31 cellular contexts compared by ENCODE assay signal in the genomic region with DNA sequence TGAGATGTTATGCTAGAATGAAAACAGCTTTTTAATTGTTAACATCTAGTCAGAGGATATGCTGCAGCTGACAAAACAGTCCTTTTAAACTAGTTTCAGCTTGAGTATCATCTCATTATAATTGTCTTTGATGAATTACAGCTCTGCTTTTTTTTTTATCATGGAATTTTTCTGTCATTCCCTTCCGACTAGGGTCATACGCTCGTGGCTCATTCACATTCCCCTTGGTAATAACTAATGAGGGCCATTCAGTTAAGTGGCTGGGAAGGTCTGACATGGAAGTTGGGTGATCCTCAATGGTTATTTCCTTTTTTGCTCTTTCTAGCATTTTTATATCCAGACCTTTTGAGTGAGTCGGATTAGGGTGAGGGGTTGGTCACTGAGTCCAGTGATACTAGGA.
"Had no signal": no experiment of that assay in that cellular context is flagged by ENCODE, and none has a peak within 500 bp of the region (broad histone marks: within the 10 kb centered on the region; RNA-seq: fewer than 3 reads in every experiment).

No MANE protein-coding gene starts in this region.

- H3K36me3 Mint-ChIP-seq: activated CD8-positive, alpha-beta memory T cell treated with anti-CD3 and anti-CD28 coated beads, Interleukin-2, amount 10 ng/mL, durations not matched to agents 7 days and 5 days had no signal

- H3K27me3 Mint-ChIP-seq: activated CD4-positive, alpha-beta memory T cell treated with anti-CD3 and anti-CD28 coated beads for 36 hours; activated CD4-positive, alpha-beta T cell treated with anti-CD3 and anti-CD28 coated beads for 36 hours; activated CD4-positive, alpha-beta T cell treated with anti-CD3 and anti-CD28 coated beads, Interleukin-2, amount 10 ng/mL, durations not matched to agents 24 days and 14 days; activated CD8-positive, alpha-beta memory T cell treated with anti-CD3 and anti-CD28 coated beads, Interleukin-2, amount 10 ng/mL, durations not matched to agents 7 days and 5 days; activated naive CD8-positive, alpha-beta T cell; central memory CD8-positive, alpha-beta T cell; dendritic cell treated with granulocyte-macrophage colony-stimulating factor and Interleukin-4, amounts not matched to agents 40 ng/mL and 50 ng/mL, for 4 days had no signal

- H3K27ac ChIP-seq: brain microvascular endothelial cell, coronary artery, dorsolateral prefrontal cortex, gastrocnemius medialis had no signal

- H3K4me3 ChIP-seq: coronary artery, dorsolateral prefrontal cortex, gastrocnemius medialis had no signal

- H3K27ac Mint-ChIP-seq: activated CD4-positive, alpha-beta memory T cell treated with anti-CD3 and anti-CD28 coated beads for 36 hours; activated CD4-positive, alpha-beta T cell treated with anti-CD3 and anti-CD28 coated beads for 36 hours; activated CD4-positive, alpha-beta T cell treated with anti-CD3 and anti-CD28 coated beads, Interleukin-2, amount 10 ng/mL, durations not matched to agents 24 days and 14 days; activated CD8-positive, alpha-beta memory T cell treated with anti-CD3 and anti-CD28 coated beads, Interleukin-2, amount 10 ng/mL, durations not matched to agents 7 days and 5 days; activated CD8-positive, alpha-beta T cell treated with anti-CD3 and anti-CD28 coated beads, Interleukin-2, amount 10 ng/mL, durations not matched to agents 7 days and 5 days; activated naive CD4-positive, alpha-beta T cell treated with anti-CD3 and anti-CD28 coated beads for 36 hours; activated naive CD8-positive, alpha-beta T cell; activated T-helper 1 cell treated with anti-CD3 and anti-CD28 coated beads, Interleukin-12 subunit alpha, Interleukin-12 subunit beta, Interleukin-2, Interleukin-4 antibody, amounts not matched to agents 30 ng/mL and 10 ng/mL and 1 ng/mL, durations not matched to agents 14 hours and 24 hours and 36 hours; activated T-helper 2 cell treated with anti-CD3 and anti-CD28 coated beads, Interferon-gamma antibody, Interleukin-2, Interleukin-4, amounts not matched to agents 10 μg/mL and 5 μg/mL and 100 μg/mL, durations not matched to agents 14 hours and 24 hours and 36 hours; dendritic cell treated with granulocyte-macrophage colony-stimulating factor and Interleukin-4, amounts not matched to agents 40 ng/mL and 50 ng/mL, for 4 days; endodermal cell; T-helper 17 cell; T-helper 2 cell treated with Interferon-gamma antibody and Interleukin-4, amounts not matched to agents 5 μg/mL and 100 μg/mL, for 36 hours had no signal

- DNase-seq: activated CD4-positive, alpha-beta memory T cell treated with anti-CD3 and anti-CD28 coated beads for 36 hours; activated CD4-positive, alpha-beta T cell treated with anti-CD3 and anti-CD28 coated beads for 36 hours; activated CD4-positive, alpha-beta T cell treated with anti-CD3 and anti-CD28 coated beads, Interleukin-2, amount 10 ng/mL, durations not matched to agents 24 days and 14 days; activated CD4-positive, CD25-positive, alpha-beta regulatory T cell; activated CD4-positive, CD25-positive, alpha-beta regulatory T cell treated with anti-CD3 and anti-CD28 coated beads, Interleukin-2, amount 50 U/mL, for 72 hours; activated CD8-positive, alpha-beta memory T cell treated with anti-CD3 and anti-CD28 coated beads, Interleukin-2, amount 10 ng/mL, durations not matched to agents 7 days and 5 days; activated CD8-positive, alpha-beta memory T cell treated with anti-CD3 and anti-CD28 coated beads, Interleukin-2, amount 50 U/mL, for 4 hours; activated CD8-positive, alpha-beta T cell treated with anti-CD3 and anti-CD28 coated beads, Interleukin-2, amount 10 ng/mL, durations not matched to agents 7 days and 5 days; activated effector memory CD4-positive, alpha-beta T cell treated with anti-CD3 and anti-CD28 coated beads, Interleukin-2, amount 50 U/mL, for 16 hours; activated naive CD4-positive, alpha-beta T cell treated with anti-CD3 and anti-CD28 coated beads for 36 hours; activated T-cell treated with anti-CD3 and anti-CD28 coated beads, Interleukin-2, amount 50 U/mL, for 1 hour; activated T-cell treated with anti-CD3 and anti-CD28 coated beads, Interleukin-2, amount 50 U/mL, for 48 hours; amniotic stem cell; anterior cingulate cortex; brain microvascular endothelial cell; dorsolateral prefrontal cortex; effector memory CD4-positive, alpha-beta T cell; endodermal cell; foreskin fibroblast; gastrocnemius medialis; glutamatergic neuron; T-helper 1 cell; T-helper 17 cell had no signal

- H3K4me3 Mint-ChIP-seq: activated CD4-positive, alpha-beta memory T cell treated with anti-CD3 and anti-CD28 coated beads for 36 hours; activated CD4-positive, alpha-beta T cell treated with anti-CD3 and anti-CD28 coated beads for 36 hours; activated CD4-positive, alpha-beta T cell treated with anti-CD3 and anti-CD28 coated beads, Interleukin-2, amount 10 ng/mL, durations not matched to agents 24 days and 14 days; activated CD8-positive, alpha-beta memory T cell treated with anti-CD3 and anti-CD28 coated beads, Interleukin-2, amount 10 ng/mL, durations not matched to agents 7 days and 5 days; activated CD8-positive, alpha-beta T cell treated with anti-CD3 and anti-CD28 coated beads, Interleukin-2, amount 10 ng/mL, durations not matched to agents 7 days and 5 days; activated naive CD4-positive, alpha-beta T cell treated with anti-CD3 and anti-CD28 coated beads for 36 hours; activated naive CD8-positive, alpha-beta T cell; activated T-helper 1 cell treated with anti-CD3 and anti-CD28 coated beads, Interleukin-12 subunit alpha, Interleukin-12 subunit beta, Interleukin-2, Interleukin-4 antibody, amounts not matched to agents 30 ng/mL and 10 ng/mL and 1 ng/mL, durations not matched to agents 14 hours and 24 hours and 36 hours; central memory CD8-positive, alpha-beta T cell; dendritic cell treated with granulocyte-macrophage colony-stimulating factor and Interleukin-4, amounts not matched to agents 40 ng/mL and 50 ng/mL, for 4 days; endodermal cell; T-helper 17 cell; T-helper 2 cell treated with Interferon-gamma antibody and Interleukin-4, amounts not matched to agents 5 μg/mL and 100 μg/mL, for 36 hours had no signal

- ATAC-seq: activated CD4-positive, alpha-beta T cell treated with anti-CD3 and anti-CD28 coated beads for 36 hours; activated CD8-positive, alpha-beta memory T cell treated with anti-CD3 and anti-CD28 coated beads, Interleukin-2, amount 10 ng/mL, durations not matched to agents 7 days and 5 days; activated CD8-positive, alpha-beta T cell treated with anti-CD3 and anti-CD28 coated beads, Interleukin-2, amount 10 ng/mL, durations not matched to agents 7 days and 5 days; esophagus mucosa; gastrocnemius medialis; T-helper 17 cell had no signal

- H3K9me3 ChIP-seq: gastrocnemius medialis had no signal

- H3K4me1 Mint-ChIP-seq: activated CD4-positive, alpha-beta T cell treated with anti-CD3 and anti-CD28 coated beads for 36 hours; activated CD4-positive, alpha-beta T cell treated with anti-CD3 and anti-CD28 coated beads, Interleukin-2, amount 10 ng/mL, durations not matched to agents 24 days and 14 days; activated CD8-positive, alpha-beta memory T cell treated with anti-CD3 and anti-CD28 coated beads, Interleukin-2, amount 10 ng/mL, durations not matched to agents 7 days and 5 days; central memory CD8-positive, alpha-beta T cell had no signal

- H3K27me3 ChIP-seq: brain microvascular endothelial cell, dorsolateral prefrontal cortex, gastrocnemius medialis had no signal

- H3K9me3 Mint-ChIP-seq: activated CD4-positive, alpha-beta memory T cell treated with anti-CD3 and anti-CD28 coated beads for 36 hours; activated CD4-positive, alpha-beta T cell treated with anti-CD3 and anti-CD28 coated beads, Interleukin-2, amount 10 ng/mL, durations not matched to agents 24 days and 14 days; activated naive CD4-positive, alpha-beta T cell treated with anti-CD3 and anti-CD28 coated beads for 36 hours; activated T-helper 1 cell treated with anti-CD3 and anti-CD28 coated beads, Interleukin-12 subunit alpha, Interleukin-12 subunit beta, Interleukin-2, Interleukin-4 antibody, amounts not matched to agents 30 ng/mL and 10 ng/mL and 1 ng/mL, durations not matched to agents 14 hours and 24 hours and 36 hours; activated T-helper 2 cell treated with anti-CD3 and anti-CD28 coated beads, Interferon-gamma antibody, Interleukin-2, Interleukin-4, amounts not matched to agents 10 μg/mL and 5 μg/mL and 100 μg/mL, durations not matched to agents 14 hours and 24 hours and 36 hours; central memory CD8-positive, alpha-beta T cell; dendritic cell treated with granulocyte-macrophage colony-stimulating factor and Interleukin-4, amounts not matched to agents 40 ng/mL and 50 ng/mL, for 4 days; endodermal cell; T-helper 2 cell treated with Interferon-gamma antibody and Interleukin-4, amounts not matched to agents 5 μg/mL and 100 μg/mL, for 36 hours had no signal
